18 cellular contexts compared by ENCODE assay signal in genomic region chr10:118980135-118980865, GRCh38.
"Had no signal": no experiment of that assay in that cellular context is flagged by ENCODE, and none has a peak within 500 bp of the region (broad histone marks: within the 10 kb centered on the region; RNA-seq: fewer than 3 reads in every experiment).

No MANE protein-coding gene starts in this region.

- H3K4me3 Mint-ChIP-seq: activated B cell treated with CpG ODN at 0.5 μM for 24 hours; activated CD4-positive, alpha-beta T cell treated with anti-CD3 and anti-CD28 coated beads, Interleukin-2, amount 10 ng/mL, durations not matched to agents 24 days and 14 days; activated T-helper 17 cell treated with anti-CD3 and anti-CD28 coated beads, Interleukin-2, amount 50 U/mL, for 72 hours; immature natural killer cell; natural killer cell treated with Interleukin-12 subunit alpha and Interleukin-12 subunit beta and Interleukin-15 and Interleukin-18, amount 100 ng/mL, for 72 hours; T-helper 17 cell had no signal

- DNase-seq: activated B cell treated with CpG ODN at 0.5 μM for 24 hours; activated CD4-positive, alpha-beta T cell treated with anti-CD3 and anti-CD28 coated beads, Interleukin-2, amount 10 ng/mL, durations not matched to agents 24 days and 14 days; activated naive CD4-positive, alpha-beta T cell treated with anti-CD3 and anti-CD28 coated beads, Interleukin-2, amount 50 U/mL, for 16 hours; activated T-cell treated with anti-CD3 and anti-CD28 coated beads for 4 hours; amygdala; dorsolateral prefrontal cortex; esophagus squamous epithelium; foreskin fibroblast; immature natural killer cell; mammary epithelial cell; mucosa of descending colon; pancreas; stimulated activated CD4-positive, alpha-beta T cell treated with anti-CD3 and anti-CD28 coated beads, Interleukin-4, amount 100 ng/mL, for 1 hour; stimulated activated CD8-positive, alpha-beta memory T cell treated with anti-CD3 and anti-CD28 coated beads, Interleukin-4, amount 100 ng/mL, for 48 hours; stomach; T-helper 17 cell had no signal

- H3K4me3 ChIP-seq: dorsolateral prefrontal cortex, esophagus squamous epithelium, mucosa of descending colon, pancreas, stomach had no signal

- H3K36me3 ChIP-seq: esophagus squamous epithelium, pancreas, stomach had no signal

- H3K9me3 ChIP-seq: esophagus squamous epithelium, pancreas had no signal

- H3K4me1 ChIP-seq: esophagus squamous epithelium, pancreas, stomach had no signal

- H3K27me3 ChIP-seq: dorsolateral prefrontal cortex, esophagus squamous epithelium, pancreas, stomach had no signal

- H3K27ac ChIP-seq: dorsolateral prefrontal cortex, esophagus squamous epithelium, pancreas, stomach had no signal

- ATAC-seq: activated T-helper 17 cell treated with anti-CD3 and anti-CD28 coated beads, Interleukin-2, amount 50 U/mL, for 72 hours; mucosa of descending colon; pancreas; T-helper 17 cell had no signal

- H3K27ac Mint-ChIP-seq: activated B cell treated with CpG ODN at 0.5 μM for 24 hours; activated CD4-positive, alpha-beta T cell treated with anti-CD3 and anti-CD28 coated beads, Interleukin-2, amount 10 ng/mL, durations not matched to agents 24 days and 14 days; activated T-helper 17 cell treated with anti-CD3 and anti-CD28 coated beads, Interleukin-2, amount 50 U/mL, for 72 hours; immature natural killer cell; natural killer cell treated with Interleukin-12 subunit alpha and Interleukin-12 subunit beta and Interleukin-15 and Interleukin-18, amount 100 ng/mL, for 72 hours; T-helper 17 cell had no signal

- H3K4me1 Mint-ChIP-seq: activated B cell treated with CpG ODN at 0.5 μM for 24 hours; activated CD4-positive, alpha-beta T cell treated with anti-CD3 and anti-CD28 coated beads, Interleukin-2, amount 10 ng/mL, durations not matched to agents 24 days and 14 days; activated T-helper 17 cell treated with anti-CD3 and anti-CD28 coated beads, Interleukin-2, amount 50 U/mL, for 72 hours; immature natural killer cell; T-helper 17 cell had no signal
